12 cellular contexts compared by ENCODE assay signal in genomic region chr11:64360403-64360980, GRCh38. TPM values are rescaled to one million over a fixed set of nuclear protein-coding genes. Genes with fewer than 3 reads are reported as not detected.
DNase-seq lines count a peak whose midpoint lies in the region; ATAC-seq, FAIRE-seq and TF ChIP-seq lines count a peak whose summit lies in the region.
"Had no signal": no experiment of that assay in that cellular context is flagged by ENCODE, and none has a peak within 500 bp of the region (broad histone marks: within the 10 kb centered on the region; RNA-seq: fewer than 3 reads in every experiment).

No MANE protein-coding gene starts in this region.

- peaks cover 39% of the 10 kb centered on the region for H3K4me1 ChIP-seq in keratinocyte (ENCODE audit: control insufficient read depth, extremely low read depth, insufficient read depth, low read length)

- H3K9me3 Mint-ChIP-seq in stimulated activated naive CD8-positive, alpha-beta T cell treated with anti-CD3 and anti-CD28 coated beads, Interleukin-15, Interleukin-2, amounts not matched to agents 100 ng/mL and 50 ng/mL, for 24 hours, result no peaks in the 10 kb centered on the region
- H3K9me3 Mint-ChIP-seq in WTC11, result no peaks in the 10 kb centered on the region

- peaks cover 29% of the 10 kb centered on the region for H3K36me3 Mint-ChIP-seq in stimulated activated naive CD8-positive, alpha-beta T cell treated with anti-CD3 and anti-CD28 coated beads, Interleukin-15, Interleukin-2, amounts not matched to agents 100 ng/mL and 50 ng/mL, for 24 hours (ENCODE audit: low read depth)
- H3K36me3 Mint-ChIP-seq in WTC11, result peaks cover 27% of the 10 kb centered on the region

- no peak overlapping the region for H2AFZ ChIP-seq in keratinocyte (ENCODE audit: control insufficient read depth, low read length)

- H3K4me2 ChIP-seq in keratinocyte (ENCODE audit: control insufficient read depth, extremely low read depth, insufficient read depth, low read depth, low read length), result peak overlapping the region; percentile 97

- no peak for ATAC-seq in stimulated activated naive CD8-positive, alpha-beta T cell treated with anti-CD3 and anti-CD28 coated beads, Interleukin-15, Interleukin-2, amounts not matched to agents 100 U/mL and 50 U/mL, for 24 hours
- no peak for ATAC-seq in WTC11
- no peak for ATAC-seq in GM21529 (IDR thresholded peaks at IDR 0.05; ENCODE audit: unreplicated experiment)
- ATAC-seq: gastroesophageal sphincter had no signal

- CTCF ChIA-PET in WTC11 (lab: Charles Lee), result interaction anchor here (1.0 to 2.6 kb wide), 9 partner anchors 10 to 367 kb away, joined by 3 to 20 read pairs (median 4); partner anchors contain the start of genes ESRRA and PRDX5

- dilution Hi-C loops in keratinocyte (cut with MboI; ENCODE audit: extremely low pct_ligation_motif_present, low sequenced_read_pairs), result no loop called here

- no peak for DNase-seq in stimulated activated naive CD8-positive, alpha-beta T cell treated with anti-CD3 and anti-CD28 coated beads, Interleukin-15, Interleukin-2, amounts not matched to agents 100 U/mL and 50 U/mL, for 24 hours
- DNase-seq in WTC11 (ENCODE audit: low spot score), result no peak
- DNase-seq in keratinocyte (ENCODE audit: low read depth, low spot score), result no peak
- no peak for DNase-seq in DMS53 (lab: John Stamatoyannopoulos, UW)
- DNase-seq in HuH-7 (ENCODE audit: low spot score), result no peak
- no peak for DNase-seq in activated effector memory CD4-positive, alpha-beta T cell treated with anti-CD3 and anti-CD28 coated beads, Interleukin-2, amount 50 U/mL, for 16 hours
- DNase-seq: NCI-H187 had no signal

- H4K20me1 ChIP-seq in keratinocyte (ENCODE audit: control insufficient read depth, extremely low read depth, insufficient read depth, low read length), result peaks cover 11% of the 10 kb centered on the region

- no peak for TF ChIP-seq CTCF in WTC11 (IDR thresholded peaks at IDR 0.05)
- TF ChIP-seq CTCF in keratinocyte (optimal IDR thresholded peaks at IDR 0.05 in 1 of 3, IDR thresholded peaks at IDR 0.05 in 1 of 3, conservative IDR thresholded peaks at IDR 0.05 in 1 of 3; ENCODE audit: extremely low read depth in 1 of 3, insufficient read depth in 2 of 3, low read length in 3 of 3), result no peak

- peaks cover 2% of the 10 kb centered on the region for H3K9me1 ChIP-seq in keratinocyte (ENCODE audit: control insufficient read depth, extremely low read depth, insufficient read depth, low read length)

- no peak overlapping the region for H3K27ac Mint-ChIP-seq in stimulated activated naive CD8-positive, alpha-beta T cell treated with anti-CD3 and anti-CD28 coated beads, Interleukin-15, Interleukin-2, amounts not matched to agents 100 ng/mL and 50 ng/mL, for 24 hours
- no peak overlapping the region for H3K27ac Mint-ChIP-seq in WTC11

- H3K9me3 ChIP-seq in keratinocyte (ENCODE audit: control insufficient read depth, low read depth, low read length), result no peaks in the 10 kb centered on the region
- H3K9me3 ChIP-seq: gastroesophageal sphincter had no signal

- FAIRE-seq in keratinocyte (lab: Jason Lieb, UNC), result no peak
- FAIRE-seq: H54, small intestine had no signal

- H3K27me3 ChIP-seq in keratinocyte (ENCODE audit: control insufficient read depth, extremely low read depth, insufficient read depth, low read length), result no peaks in the 10 kb centered on the region
- H3K27me3 ChIP-seq: gastroesophageal sphincter had no signal

- H3K79me2 ChIP-seq in keratinocyte (ENCODE audit: control insufficient read depth, insufficient read depth, low read length), result peaks cover 37% of the 10 kb centered on the region

- peaks cover 34 to 41% of the 10 kb centered on the region in 2 experiments for H3K36me3 ChIP-seq in keratinocyte (ENCODE audit: control insufficient read depth in 2 of 2, extremely low read depth in 1 of 2, insufficient read depth in 2 of 2, low read length in 2 of 2)

- H3K4me3 Mint-ChIP-seq in stimulated activated naive CD8-positive, alpha-beta T cell treated with anti-CD3 and anti-CD28 coated beads, Interleukin-15, Interleukin-2, amounts not matched to agents 100 ng/mL and 50 ng/mL, for 24 hours, result peak overlapping the region; percentile 91
- H3K4me3 Mint-ChIP-seq in WTC11, result peak overlapping the region; percentile 80

- no peak overlapping the region for H3K27ac ChIP-seq in keratinocyte (ENCODE audit: control insufficient read depth, insufficient read depth, low read length)

- POLR2A ChIA-PET in WTC11 (lab: Charles Lee), result interaction anchor here (0.5 kb wide), 1 partner anchor 71 kb away, joined by 3 read pairs; no protein-coding TSS in a partner anchor

- H3K27me3 Mint-ChIP-seq in stimulated activated naive CD8-positive, alpha-beta T cell treated with anti-CD3 and anti-CD28 coated beads, Interleukin-15, Interleukin-2, amounts not matched to agents 100 ng/mL and 50 ng/mL, for 24 hours, result no peaks in the 10 kb centered on the region
- no peaks in the 10 kb centered on the region for H3K27me3 Mint-ChIP-seq in WTC11 (ENCODE audit: low read depth)

- H3K4me3 ChIP-seq in keratinocyte (ENCODE audit: control insufficient read depth in 2 of 3, extremely low read depth in 1 of 3, insufficient read depth in 2 of 3, low read depth in 1 of 3, low read length in 3 of 3), result peak overlapping the region; percentile 86 to 93 (median 90)

- peaks cover 32% of the 10 kb centered on the region for H3K4me1 Mint-ChIP-seq in stimulated activated naive CD8-positive, alpha-beta T cell treated with anti-CD3 and anti-CD28 coated beads, Interleukin-15, Interleukin-2, amounts not matched to agents 100 ng/mL and 50 ng/mL, for 24 hours (ENCODE audit: low read depth)
- peaks cover 24% of the 10 kb centered on the region for H3K4me1 Mint-ChIP-seq in WTC11

- H3K9ac ChIP-seq in keratinocyte (ENCODE audit: control insufficient read depth, extremely low read depth, insufficient read depth, low read length), result peak overlapping the region; percentile 1

TF ChIP-seq in WTC11, 78 proteins besides CTCF, POLR2A, EP300 and RAD21 (continues in another document):
- no peak for TF ChIP-seq USF1 (CRISPR knock-in tag; IDR thresholded peaks at IDR 0.05)
- TF ChIP-seq FOXJ3 (CRISPR knock-in tag; IDR thresholded peaks at IDR 0.05; ENCODE audit: borderline replicate concordance), result no peak
- no peak for TF ChIP-seq ESRRA (CRISPR knock-in tag; IDR thresholded peaks at IDR 0.05; ENCODE audit: borderline replicate concordance)
- no peak for TF ChIP-seq NR2C2 (CRISPR knock-in tag; IDR thresholded peaks at IDR 0.05)

RNA-seq across cellular contexts. Expression of gene RPS6KA4, which starts 1.5 kb away (rescaled TPM):
- 16.8 to 18.3 TPM (median 18.3 TPM) in 3 replicates for total RNA-seq in WTC11 (2021)
- 46.5 to 62.7 TPM (median 52.4 TPM) in 3 replicates for polyA plus RNA-seq in keratinocyte
- polyA plus RNA-seq in keratinocyte (2011; ENCODE audit: low read depth), result 19.1 TPM
- 28.5 and 47.0 TPM in 2 replicates for polyA plus RNA-seq in keratinocyte (2011; cell fraction: cytosol; rRNA removed)
- 62.1 and 78.3 TPM in 2 replicates for polyA plus RNA-seq in keratinocyte (2011; cell fraction: nucleus; rRNA removed)
- polyA plus RNA-seq in keratinocyte (2012; ENCODE audit: low replicate concordance), result 27.9 and 94.1 TPM in 2 replicates
- polyA minus RNA-seq in keratinocyte, result 57.2 to 88.9 TPM (median 85.7 TPM) in 3 replicates
- polyA minus RNA-seq in keratinocyte (2011; cell fraction: cytosol; rRNA and poly(A)+ RNA removed), result 128 TPM
- 74.3 and 75.5 TPM in 2 replicates for polyA minus RNA-seq in keratinocyte (2011; cell fraction: nucleus; rRNA and poly(A)+ RNA removed)

RNA-seq across cellular contexts. Expression of gene CCDC88B, which starts 20.5 kb away (rescaled TPM):
- total RNA-seq in WTC11 (2021), result 17.0 to 22.0 TPM (median 19.9 TPM) in 3 replicates
- polyA plus RNA-seq in keratinocyte, result 2.9 to 5.3 TPM (median 3.7 TPM) in 3 replicates
- 0.54 TPM for polyA plus RNA-seq in keratinocyte (2011; ENCODE audit: low read depth)
- polyA plus RNA-seq in keratinocyte (2011; cell fraction: cytosol; rRNA removed), result 0.83 and 2.4 TPM in 2 replicates
- polyA plus RNA-seq in keratinocyte (2011; cell fraction: nucleus; rRNA removed), result 12.0 and 18.8 TPM in 2 replicates
- polyA plus RNA-seq in keratinocyte (2012; ENCODE audit: low replicate concordance), result 1.0 and 5.5 TPM in 2 replicates
- polyA minus RNA-seq in keratinocyte, result 1.9 to 3.3 TPM (median 2.4 TPM) in 3 replicates
- 2.9 TPM for polyA minus RNA-seq in keratinocyte (2011; cell fraction: cytosol; rRNA and poly(A)+ RNA removed)
- polyA minus RNA-seq in keratinocyte (2011; cell fraction: nucleus; rRNA and poly(A)+ RNA removed), result 2.1 and 3.0 TPM in 2 replicates

RNA-seq across cellular contexts. Expression of gene PRDX5, which starts 42.6 kb away (rescaled TPM):
- 255 to 293 TPM (median 282 TPM) in 3 replicates for total RNA-seq in WTC11 (2021)
- polyA plus RNA-seq in keratinocyte, result 590 to 817 TPM (median 591 TPM) in 3 replicates
- polyA plus RNA-seq in keratinocyte (2011; ENCODE audit: low read depth), result 124 TPM
- 440 and 697 TPM in 2 replicates for polyA plus RNA-seq in keratinocyte (2011; cell fraction: cytosol; rRNA removed)
- polyA plus RNA-seq in keratinocyte (2011; cell fraction: nucleus; rRNA removed), result 319 and 355 TPM in 2 replicates
- 463 and 515 TPM in 2 replicates for polyA plus RNA-seq in keratinocyte (2012; ENCODE audit: low replicate concordance)
- 146 to 217 TPM (median 180 TPM) in 3 replicates for polyA minus RNA-seq in keratinocyte
- 299 TPM for polyA minus RNA-seq in keratinocyte (2011; cell fraction: cytosol; rRNA and poly(A)+ RNA removed)
- polyA minus RNA-seq in keratinocyte (2011; cell fraction: nucleus; rRNA and poly(A)+ RNA removed), result 43.8 and 51.7 TPM in 2 replicates

RNA-seq across cellular contexts. Expression of gene TRMT112, which starts 43.1 kb away (rescaled TPM):
- total RNA-seq in WTC11 (2021), result 285 to 321 TPM (median 314 TPM) in 3 replicates
- polyA plus RNA-seq in keratinocyte, result 238 to 408 TPM (median 297 TPM) in 3 replicates
- 46.0 TPM for polyA plus RNA-seq in keratinocyte (2011; ENCODE audit: low read depth)
- 221 and 340 TPM in 2 replicates for polyA plus RNA-seq in keratinocyte (2011; cell fraction: cytosol; rRNA removed)
- 140 and 145 TPM in 2 replicates for polyA plus RNA-seq in keratinocyte (2011; cell fraction: nucleus; rRNA removed)
- 333 and 344 TPM in 2 replicates for polyA plus RNA-seq in keratinocyte (2012; ENCODE audit: low replicate concordance)
- 54.1 to 102 TPM (median 58.6 TPM) in 3 replicates for polyA minus RNA-seq in keratinocyte
- polyA minus RNA-seq in keratinocyte (2011; cell fraction: cytosol; rRNA and poly(A)+ RNA removed), result 173 TPM
- polyA minus RNA-seq in keratinocyte (2011; cell fraction: nucleus; rRNA and poly(A)+ RNA removed), result 23.8 and 26.3 TPM in 2 replicates

RNA-seq across cellular contexts. Expression of gene ESRRA, which starts 55.2 kb away (rescaled TPM):
- total RNA-seq in WTC11 (2021), result 56.3 to 81.9 TPM (median 59.1 TPM) in 3 replicates
- 20.8 to 33.9 TPM (median 25.9 TPM) in 3 replicates for polyA plus RNA-seq in keratinocyte
- polyA plus RNA-seq in keratinocyte (2011; ENCODE audit: low read depth), result 6.2 TPM
- 13.5 and 32.9 TPM in 2 replicates for polyA plus RNA-seq in keratinocyte (2011; cell fraction: cytosol; rRNA removed)
- 26.2 and 37.4 TPM in 2 replicates for polyA plus RNA-seq in keratinocyte (2011; cell fraction: nucleus; rRNA removed)
- 31.4 and 31.7 TPM in 2 replicates for polyA plus RNA-seq in keratinocyte (2012; ENCODE audit: low replicate concordance)
- 9.4 to 20.5 TPM (median 17.5 TPM) in 3 replicates for polyA minus RNA-seq in keratinocyte
- polyA minus RNA-seq in keratinocyte (2011; cell fraction: cytosol; rRNA and poly(A)+ RNA removed), result 58.5 TPM
- polyA minus RNA-seq in keratinocyte (2011; cell fraction: nucleus; rRNA and poly(A)+ RNA removed), result 18.3 and 22.3 TPM in 2 replicates
